Comparison of ENCODE assay signal across 14 cellular contexts in genomic region chr1:205714906-205715246, GRCh38. TPM values are rescaled to one million over a fixed set of nuclear protein-coding genes. Genes with fewer than 3 reads are reported as not detected.
A peak's percentile ranks its signal among the peaks of the same experiment; 100 is the strongest.
DNase-seq lines count a peak whose midpoint lies in the region; ATAC-seq and TF ChIP-seq lines count a peak whose summit lies in the region.
"Had no signal": no experiment of that assay in that cellular context is flagged by ENCODE, and none has a peak within 500 bp of the region (broad histone marks: within the 10 kb centered on the region; RNA-seq: fewer than 3 reads in every experiment).

No MANE protein-coding gene starts in this region.

- no peaks in the 10 kb centered on the region for H3K9me3 Mint-ChIP-seq in CD14-positive monocyte
- no peaks in the 10 kb centered on the region for H3K9me3 Mint-ChIP-seq in endothelial cell (ENCODE audit: unreplicated experiment)
- no peaks in the 10 kb centered on the region for H3K9me3 Mint-ChIP-seq in neural crest cell

- no peaks in the 10 kb centered on the region for H3K27me3 Mint-ChIP-seq in CD14-positive monocyte (ENCODE audit: low read depth in 3 of 3)
- peaks cover 1% of the 10 kb centered on the region for H3K27me3 Mint-ChIP-seq in endothelial cell (ENCODE audit: unreplicated experiment)
- no peaks in the 10 kb centered on the region for H3K27me3 Mint-ChIP-seq in neural crest cell (ENCODE audit: low read depth)

- H3K4me1 Mint-ChIP-seq in CD14-positive monocyte (peaks cover 18% of the 10 kb centered on the region), endothelial cell (ENCODE audit: unreplicated experiment) (no peaks in the 10 kb centered on the region), neural crest cell (peaks cover 18% of the 10 kb centered on the region)

- H3K27me3 ChIP-seq in HL-60 (ENCODE audit: insufficient read depth, poor library complexity, severe bottlenecking): no peaks in the 10 kb centered on the region

- no peak overlapping the region for H3K4me3 ChIP-seq in HL-60 (replicated peaks; ENCODE audit: insufficient read depth, low read length)

- no peak for DNase-seq in CD14-positive monocyte (ENCODE audit: low spot score)
- DNase-seq in HL-60 (ENCODE audit: low read depth in 1 of 2, low spot score in 1 of 2): no peak
- DNase-seq in endothelial cell (ENCODE audit: low spot score): no peak
- no peak for DNase-seq in neural crest cell (ENCODE audit: low read depth, low spot score)
- no peak for DNase-seq in SW 1271 (lab: John Stamatoyannopoulos, UW)
- DNase-seq in stimulated activated CD4-positive, alpha-beta T cell treated with anti-CD3 and anti-CD28 coated beads, Interleukin-4, amount 100 ng/mL, for 24 hours: no peak
- no peak for DNase-seq in medulla oblongata (ENCODE audit: extremely low spot score)
- DNase-seq: activated CD4-positive, CD25-positive, alpha-beta regulatory T cell; activated gamma-delta T cell; NCI-H1436 treated with DMSO at 0.1 percent for 48 hours; NCI-H774; T-helper 2 cell had no signal

- no peak for ATAC-seq in GM21529 (IDR thresholded peaks at IDR 0.05; ENCODE audit: unreplicated experiment)

- H3K4me3 Mint-ChIP-seq in CD14-positive monocyte: no peak overlapping the region
- H3K4me3 Mint-ChIP-seq in endothelial cell (ENCODE audit: unreplicated experiment): no peak overlapping the region
- no peak overlapping the region for H3K4me3 Mint-ChIP-seq in neural crest cell

- H3K27ac Mint-ChIP-seq in CD14-positive monocyte: peak overlapping the region in 4 of 7 donors; percentile 0 to 74 (median 36)
- peak overlapping the region; percentile 12 for H3K27ac Mint-ChIP-seq in endothelial cell (ENCODE audit: unreplicated experiment)
- H3K27ac Mint-ChIP-seq in neural crest cell (ENCODE audit: unreplicated experiment): peak overlapping the region; percentile 24

- intact Hi-C loops in CD14-positive monocyte (cut with micrococcal nuclease): loop anchor here in 1 of 2 donors (10.0 kb wide), 1 partner anchor 180 kb away; no protein-coding TSS in a partner anchor

- TF ChIP-seq CTCF in CD14-positive monocyte (IDR thresholded peaks at IDR 0.05): no peak
- no peak for TF ChIP-seq CTCF in HL-60 (IDR thresholded peaks at IDR 0.05; ENCODE audit: insufficient read depth, low read length)
- no peak for TF ChIP-seq CTCF in endothelial cell (IDR thresholded peaks at IDR 0.05; ENCODE audit: unreplicated experiment)
- no peak for TF ChIP-seq CTCF in neural crest cell (conservative IDR thresholded peaks at IDR 0.05)

- H3K36me3 Mint-ChIP-seq in CD14-positive monocyte (peaks cover 41 to 51% of the 10 kb centered on the region in 2 donors), endothelial cell (ENCODE audit: low read depth, unreplicated experiment) (peaks cover 16% of the 10 kb centered on the region), neural crest cell (ENCODE audit: low read depth) (peaks cover 19% of the 10 kb centered on the region)

- peak overlapping the region; percentile 57 for H3K27ac ChIP-seq in HL-60 (replicated peaks)
- H3K27ac ChIP-seq: parathyroid adenoma had no signal

RNA-seq across cellular contexts. Expression of gene SLC45A3, which starts 34.6 kb away (rescaled TPM):
- under 1 TPM in 1 of 2 donors, not detected in 1; 0.11 TPM for polyA plus RNA-seq in CD14-positive monocyte
- 9.2 TPM for total RNA-seq in endothelial cell (ENCODE audit: unreplicated experiment)
- total RNA-seq in neural crest cell: 13.1 and 14.0 TPM in 2 replicates

RNA-seq across cellular contexts. Expression of gene NUCKS1, which starts 35.1 kb away (rescaled TPM):
- polyA plus RNA-seq in CD14-positive monocyte: 1 to 10 TPM; 4.2 to 4.9 TPM
- total RNA-seq in endothelial cell (ENCODE audit: unreplicated experiment) (170 TPM), neural crest cell (440 and 491 TPM in 2 replicates)
